ENCODE assay signal across 9 cellular contexts in genomic region chr5:75668348-75668895, GRCh38. TPM values are rescaled to one million over a fixed set of nuclear protein-coding genes. Genes with fewer than 3 reads are reported as not detected.
A peak's percentile ranks its signal among the peaks of the same experiment; 100 is the strongest.
DNase-seq lines count a peak whose midpoint lies in the region; ATAC-seq and TF ChIP-seq lines count a peak whose summit lies in the region.
"Had no signal": no experiment of that assay in that cellular context is flagged by ENCODE, and none has a peak within 500 bp of the region (broad histone marks: within the 10 kb centered on the region; RNA-seq: fewer than 3 reads in every experiment).

No MANE protein-coding gene starts in this region.

- H3K27me3 ChIP-seq in Peyer's patch: no peaks in the 10 kb centered on the region

- no peaks in the 10 kb centered on the region for H3K9me3 Mint-ChIP-seq in activated CD8-positive, alpha-beta T cell treated with anti-CD3 and anti-CD28 coated beads, Interleukin-2, amount 10 ng/mL, durations not matched to agents 7 days and 5 days (ENCODE audit: insufficient read depth)
- no peaks in the 10 kb centered on the region for H3K9me3 Mint-ChIP-seq in nephron

- H3K27me3 Mint-ChIP-seq in activated CD8-positive, alpha-beta T cell treated with anti-CD3 and anti-CD28 coated beads, Interleukin-2, amount 10 ng/mL, durations not matched to agents 7 days and 5 days (ENCODE audit: low read depth): no peaks in the 10 kb centered on the region
- no peaks in the 10 kb centered on the region for H3K27me3 Mint-ChIP-seq in nephron (ENCODE audit: low read depth)

- no peak for DNase-seq in activated CD8-positive, alpha-beta T cell treated with anti-CD3 and anti-CD28 coated beads, Interleukin-2, amount 10 ng/mL, durations not matched to agents 7 days and 5 days
- DNase-seq in Peyer's patch (no peak), anterior cingulate cortex (lab: John Stamatoyannopoulos, UW) (no peak)

- H3K36me3 ChIP-seq in Peyer's patch: no peaks in the 10 kb centered on the region

- TF ChIP-seq CTCF in nephron (IDR thresholded peaks at IDR 0.05; ENCODE audit: unreplicated experiment in 3 of 3) (no peak), Peyer's patch (IDR thresholded peaks at IDR 0.05) (no peak)

- peak overlapping the region; percentile 70 for H3K4me3 Mint-ChIP-seq in activated CD8-positive, alpha-beta T cell treated with anti-CD3 and anti-CD28 coated beads, Interleukin-2, amount 10 ng/mL, durations not matched to agents 7 days and 5 days
- H3K4me3 Mint-ChIP-seq in nephron: no peak overlapping the region

- peak overlapping the region; percentile 87 for H3K27ac Mint-ChIP-seq in activated CD8-positive, alpha-beta T cell treated with anti-CD3 and anti-CD28 coated beads, Interleukin-2, amount 10 ng/mL, durations not matched to agents 7 days and 5 days
- peak overlapping the region; percentile 28 to 86 (median 39) for H3K27ac Mint-ChIP-seq in nephron

- POLR2A ChIA-PET in activated CD8-positive, alpha-beta T cell treated with anti-CD3 and anti-CD28 coated beads, Interleukin-2, amount 10 ng/mL, durations not matched to agents 7 days and 5 days (lab: Charles Lee): interaction anchor here (1.2 kb wide), 1 partner anchor 49 kb away, joined by 7 read pairs; the partner anchor contains the start of gene POC5

- ATAC-seq in GM18511 (IDR thresholded peaks at IDR 0.05; ENCODE audit: unreplicated experiment) (peak; percentile 7), HG02763 (IDR thresholded peaks at IDR 0.05; ENCODE audit: unreplicated experiment) (peak; percentile 3), GM18868 (IDR thresholded peaks at IDR 0.05; ENCODE audit: unreplicated experiment) (no peak)
- no peak for ATAC-seq in activated CD8-positive, alpha-beta T cell treated with anti-CD3 and anti-CD28 coated beads, Interleukin-2, amount 10 ng/mL, durations not matched to agents 7 days and 5 days

- peaks cover 0 to 14% (median 0%) of the 10 kb centered on the region in 4 donors for H3K4me1 ChIP-seq in Peyer's patch
- H3K4me1 ChIP-seq: psoas muscle had no signal

- H3K27ac ChIP-seq in Peyer's patch: peak overlapping the region in 2 of 4 donors; percentile 50 to 54
- H3K27ac ChIP-seq: psoas muscle, RWPE1 had no signal

- CTCF ChIA-PET in activated CD8-positive, alpha-beta T cell treated with anti-CD3 and anti-CD28 coated beads, Interleukin-2, amount 10 ng/mL, durations not matched to agents 7 days and 5 days (lab: Charles Lee): interaction anchor here (0.9 to 2.3 kb wide), 7 partner anchors 8 to 618 kb away, joined by 3 to 20 read pairs (median 3); no protein-coding TSS in a partner anchor

- peaks cover 21% of the 10 kb centered on the region for H3K4me1 Mint-ChIP-seq in activated CD8-positive, alpha-beta T cell treated with anti-CD3 and anti-CD28 coated beads, Interleukin-2, amount 10 ng/mL, durations not matched to agents 7 days and 5 days (ENCODE audit: low read depth)
- peaks cover 33% of the 10 kb centered on the region for H3K4me1 Mint-ChIP-seq in nephron

- H3K9me3 ChIP-seq in Peyer's patch: no peaks in the 10 kb centered on the region
- H3K9me3 ChIP-seq: psoas muscle had no signal

- H3K4me3 ChIP-seq in Peyer's patch: peak overlapping the region in 1 of 4 donors; percentile 16
- H3K4me3 ChIP-seq: psoas muscle had no signal

- no peak for TF ChIP-seq POLR2A in Peyer's patch (IDR thresholded peaks at IDR 0.05)

- H3K36me3 Mint-ChIP-seq in activated CD8-positive, alpha-beta T cell treated with anti-CD3 and anti-CD28 coated beads, Interleukin-2, amount 10 ng/mL, durations not matched to agents 7 days and 5 days (ENCODE audit: low read depth): peaks cover 26% of the 10 kb centered on the region
- peaks cover 11% of the 10 kb centered on the region for H3K36me3 Mint-ChIP-seq in nephron (ENCODE audit: low read depth)

RNA-seq across cellular contexts. Expression of gene POC5, which starts 48.8 kb away (rescaled TPM):
- 10 to 100 TPM; 21.3 to 23.9 TPM for total RNA-seq in activated CD8-positive, alpha-beta T cell treated with anti-CD3 and anti-CD28 coated beads, Interleukin-2, amount 10 ng/mL, durations not matched to agents 7 days and 5 days
- total RNA-seq in Peyer's patch: 10 to 100 TPM in 2 of 4 donors, 1 to 10 TPM in 2; 5.1 to 68.5 (median 9.3) TPM

RNA-seq across cellular contexts. Expression of gene ANKDD1B, which starts 57.2 kb away (rescaled TPM):
- total RNA-seq in activated CD8-positive, alpha-beta T cell treated with anti-CD3 and anti-CD28 coated beads, Interleukin-2, amount 10 ng/mL, durations not matched to agents 7 days and 5 days: under 1 TPM; 0.18 to 0.32 TPM
- 1 to 10 TPM in 2 of 4 donors, not detected in 2; 3.2 to 5.0 TPM for total RNA-seq in Peyer's patch

Comparison
In these comparisons a context has a peak if more than half of its experiments do, and no peak if none do; other contexts are left out.
1. ATAC-seq: peak in GM18511 (single experiment) and HG02763 (single experiment); none in activated CD8-positive, alpha-beta T cell treated with anti-CD3 and anti-CD28 coated beads, Interleukin-2, amount 10 ng/mL, durations not matched to agents 7 days and 5 days (single experiment) and GM18868 (single experiment).